Comparison of ENCODE assay signal across 8 cellular contexts in the genomic region with DNA sequence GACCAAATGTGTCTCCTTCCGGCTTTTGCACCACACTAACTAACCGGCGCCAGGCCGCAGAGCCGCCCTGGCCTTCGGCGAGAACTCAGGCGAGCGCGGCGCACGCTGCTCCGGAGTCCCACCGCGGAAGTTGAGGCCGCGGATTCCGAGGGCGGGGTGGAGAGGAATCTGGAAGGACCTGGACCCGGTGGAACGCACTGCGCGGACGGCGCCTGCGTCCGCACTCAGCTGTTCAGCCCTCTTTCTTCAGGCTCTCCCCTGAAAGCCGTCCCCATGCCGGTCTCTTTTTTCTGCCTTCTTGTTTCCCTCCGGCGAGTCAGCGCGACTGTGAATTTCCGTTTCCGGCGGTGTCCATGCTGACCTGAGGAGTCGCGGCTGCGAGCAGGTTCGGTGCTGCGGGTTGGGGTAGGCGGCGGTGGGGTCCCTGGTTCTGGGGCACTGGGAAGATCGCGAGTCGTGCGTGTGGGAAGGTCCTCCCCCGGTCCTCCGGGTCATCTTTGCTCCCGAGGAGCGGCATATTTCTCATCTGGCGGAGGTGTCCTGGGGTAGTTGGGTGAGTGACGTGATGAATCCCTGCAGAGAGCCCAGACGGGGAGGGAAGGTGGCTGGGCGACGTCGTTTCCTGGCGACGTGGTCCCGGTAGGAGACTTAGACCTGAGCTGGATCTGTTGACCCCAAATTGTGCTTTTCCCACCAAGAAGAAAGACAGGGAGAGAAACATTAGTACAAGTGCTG. TPM values are rescaled to one million over a fixed set of nuclear protein-coding genes. Genes with fewer than 3 reads are reported as not detected.
DNase-seq lines count a peak whose midpoint lies in the region; ATAC-seq and TF ChIP-seq lines count a peak whose summit lies in the region.

Gene BMS1, plus strand, starts transcription at position 350 of the 735 bp plus-strand sequence. CDS start 1,600 bp downstream, outside the sequence.

- ATAC-seq in GM18505 (IDR thresholded peaks at IDR 0.05; ENCODE audit: unreplicated experiment) (peak; percentile 97), HG02970 (IDR thresholded peaks at IDR 0.05; ENCODE audit: low FRiP score, unreplicated experiment) (peak; percentile 95), left ventricle myocardium superior (peak; percentile 98)

- H3K27ac ChIP-seq in angular gyrus (ENCODE audit: low read depth, low read length), result peak within 1 kb of the TSS; percentile 94
- peak within 1 kb of the TSS; percentile 91 to 93 for H3K27ac ChIP-seq in prostate gland

- H3K36me3 ChIP-seq in prostate gland, result no peaks in the 10 kb centered on the region

- DNase-seq in NCI-H187 treated with DMSO at 0.1 percent for 48 hours (lab: John Stamatoyannopoulos, UW) (peak; percentile 54), T-helper 2 cell (peak; percentile 50 to 95 (median 82)), left ventricle myocardium superior (peak; percentile 90), prostate gland (ENCODE audit: low spot score) (peak; percentile 88), ureter (ENCODE audit: low spot score) (peak; percentile 95)

- WGBS in prostate gland, result under 1% methylated on average over 60 of the region's 60 CpGs

- intact Hi-C loops in left ventricle myocardium superior (cut with micrococcal nuclease) (no loop called here), prostate gland (cut with DNase I) (loop anchor here (5.0 to 10.0 kb wide), 2 partner anchors 145 to 228 kb away; partner anchors contain the start of gene ZNF33B)

- no peak for TF ChIP-seq CTCF in prostate gland (IDR thresholded peaks at IDR 0.05)

- no peaks in the 10 kb centered on the region for H3K9me3 ChIP-seq in prostate gland

- no peaks in the 10 kb centered on the region for H3K4me1 ChIP-seq in prostate gland (replicated peaks)

- H3K4me3 ChIP-seq in prostate gland, result peak within 1 kb of the TSS; percentile 57 to 61

- peak; percentile 93 for TF ChIP-seq POLR2A in GM18505 (IDR thresholded peaks at IDR 0.05; ENCODE audit: borderline replicate concordance, extremely low read depth, insufficient read depth, insufficient read length)
- TF ChIP-seq POLR2A in prostate gland (IDR thresholded peaks at IDR 0.05), result peak; percentile 69

- H3K27me3 ChIP-seq in prostate gland (replicated peaks; ENCODE audit: insufficient read depth), result no peaks in the 10 kb centered on the region

RNA-seq across cellular contexts. Expression of gene BMS1, which starts in this region (rescaled TPM):
- total RNA-seq in left ventricle myocardium superior (14.7 TPM), prostate gland (10 to 100 TPM; 10.2 to 18.2 TPM), ureter (19.2 TPM)

Comparison
In these comparisons a context has a peak if more than half of its experiments do, and no peak if none do; other contexts are left out.
1. Peak in every context shown above with its lines: DNase-seq, ATAC-seq, H3K4me3 ChIP-seq and H3K27ac ChIP-seq.